In the genomic region with DNA sequence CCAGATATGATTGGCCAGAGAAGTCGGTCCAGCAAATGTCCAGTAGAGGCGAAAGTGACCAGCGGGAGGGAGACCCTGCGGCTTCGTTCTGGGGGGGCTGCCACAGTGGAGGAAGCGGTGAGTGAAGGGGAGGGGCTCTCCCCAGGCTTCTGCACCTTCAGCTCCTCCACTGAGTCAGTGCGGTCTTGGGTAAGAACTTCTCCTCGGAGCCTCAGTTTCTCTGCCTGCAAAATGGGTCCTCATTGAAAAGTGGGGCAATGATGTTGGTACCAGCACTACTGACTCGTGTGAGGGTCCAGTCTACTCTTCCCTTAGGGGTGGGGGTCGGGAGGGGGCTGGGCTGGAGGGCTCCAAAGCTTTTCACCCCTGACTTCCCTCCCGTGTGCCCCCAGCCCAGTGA, we compare ENCODE assay signal across 22 cellular contexts. TPM values are rescaled to one million over a fixed set of nuclear protein-coding genes. Genes with fewer than 3 reads are reported as not detected.
"Had no signal": no experiment of that assay in that cellular context is flagged by ENCODE, and none has a peak within 500 bp of the region (broad histone marks: within the 10 kb centered on the region; RNA-seq: fewer than 3 reads in every experiment).

No MANE protein-coding gene starts in this region.

- H3K4me3 ChIP-seq: SJSA1, SK-N-MC had no signal

- H3K27ac ChIP-seq: SJSA1, SK-N-MC had no signal

- H3K27me3 ChIP-seq: SJSA1 had no signal

- DNase-seq: Kasumi-1, KG1, MM.1S, NCI-H1092 treated with DMSO at 0.1 percent for 48 hours, NCI-H1436, NCI-H187, NCI-H2029, NCI-H2081 treated with DMSO at 0.1 percent for 48 hours, NCI-H2171, NCI-H226, NCI-H446, NCI-H510A, NCI-H524 treated with DMSO at 0.1 percent for 48 hours, NCI-H69, NCI-H774, Right ventricle myocardium superior, RPMI8226, SIG-M5 had no signal

- FAIRE-seq: RCC 7860 had no signal

RNA-seq across cellular contexts. Expression of a gene that starts 4.2 kb away (rescaled TPM):
- total RNA-seq: M059J had no signal

RNA-seq across cellular contexts. Expression of a gene that starts 17.2 kb away (rescaled TPM):
- total RNA-seq: SJSA1 had no signal
